18 cellular contexts compared by ENCODE assay signal in genomic region chr3:72924055-72924454, GRCh38. TPM values are rescaled to one million over a fixed set of nuclear protein-coding genes. Genes with fewer than 3 reads are reported as not detected.
DNase-seq lines count a peak whose midpoint lies in the region; ATAC-seq, FAIRE-seq and TF ChIP-seq lines count a peak whose summit lies in the region.
"Had no signal": no experiment of that assay in that cellular context is flagged by ENCODE, and none has a peak within 500 bp of the region (broad histone marks: within the 10 kb centered on the region; RNA-seq: fewer than 3 reads in every experiment).

No MANE protein-coding gene starts in this region.

- TF ChIP-seq CTCF in BE2C (IDR thresholded peaks at IDR 0.05; ENCODE audit: low read depth, low read length): peak; percentile 47
- TF ChIP-seq CTCF in GM12864 (IDR thresholded peaks at IDR 0.05; ENCODE audit: low read depth, low read length, missing control alignments): peak; percentile 45

- no peak for FAIRE-seq in GM19239 (lab: Jason Lieb, UNC)
- FAIRE-seq: GM18507, small intestine had no signal

- TF ChIP-seq POLR2A in erythroblast (IDR thresholded peaks at IDR 0.05; ENCODE audit: low read length): no peak

- H3K4me1 ChIP-seq in BE2C: no peaks in the 10 kb centered on the region
- H3K4me1 ChIP-seq in NT2/D1 (ENCODE audit: insufficient read depth, insufficient read length): no peaks in the 10 kb centered on the region
- H3K4me1 ChIP-seq: ascending aorta, esophagus squamous epithelium, parathyroid adenoma had no signal

- H3K9me3 ChIP-seq in BE2C: no peaks in the 10 kb centered on the region
- H3K9me3 ChIP-seq in NT2/D1 (ENCODE audit: insufficient read depth, low read length): no peaks in the 10 kb centered on the region
- H3K9me3 ChIP-seq: ascending aorta, esophagus squamous epithelium had no signal

- H3K4me3 ChIP-seq in BE2C (ENCODE audit: low read depth, low read length) (no peak overlapping the region), GM12864 (ENCODE audit: low read depth, low read length) (no peak overlapping the region), NT2/D1 (ENCODE audit: insufficient read length, low read depth) (no peak overlapping the region)
- H3K4me3 ChIP-seq: ascending aorta, esophagus squamous epithelium, SK-N-MC had no signal

- DNase-seq in BE2C: peak; percentile 16
- DNase-seq in GM12864 (ENCODE audit: low read depth): no peak
- peak; percentile 30 for DNase-seq in NT2/D1 (ENCODE audit: low read depth, low spot score)
- peak; percentile 24 to 32 for DNase-seq in erythroblast (lab: John Stamatoyannopoulos, UW)
- DNase-seq in GM19239 (ENCODE audit: insufficient read length, low spot score): no peak
- DNase-seq in COR-L47 (lab: John Stamatoyannopoulos, UW): no peak
- DNase-seq: activated gamma-delta T cell; dermis blood vessel endothelial cell; EL; esophagus squamous epithelium; hypothalamus; small intestine; stimulated activated naive CD8-positive, alpha-beta T cell treated with anti-CD3 and anti-CD28 coated beads, Interleukin-15, Interleukin-2, amounts not matched to agents 100 U/mL and 50 U/mL, for 24 hours had no signal

- no peaks in the 10 kb centered on the region for H3K27me3 ChIP-seq in BE2C
- no peaks in the 10 kb centered on the region for H3K27me3 ChIP-seq in NT2/D1 (ENCODE audit: insufficient read depth, insufficient read length)
- H3K27me3 ChIP-seq: ascending aorta, esophagus squamous epithelium had no signal

- ATAC-seq in GM21526 (IDR thresholded peaks at IDR 0.05; ENCODE audit: low FRiP score, unreplicated experiment): no peak
- ATAC-seq: stimulated activated naive CD8-positive, alpha-beta T cell treated with anti-CD3 and anti-CD28 coated beads, Interleukin-15, Interleukin-2, amounts not matched to agents 100 U/mL and 50 U/mL, for 24 hours had no signal

- no peak overlapping the region for H3K9ac ChIP-seq in NT2/D1 (ENCODE audit: insufficient read length, low read depth)
- H3K9ac ChIP-seq: parathyroid adenoma had no signal

- H3K36me3 ChIP-seq in BE2C (no peaks in the 10 kb centered on the region), NT2/D1 (ENCODE audit: insufficient read depth, insufficient read length, low read length) (peaks cover 21% of the 10 kb centered on the region)
- H3K36me3 ChIP-seq: esophagus squamous epithelium had no signal

RNA-seq across cellular contexts. Expression of gene GXYLT2, which starts 36.2 kb away (rescaled TPM):
- not detected for polyA plus RNA-seq in BE2C (2012; ENCODE audit: insufficient read depth, insufficient read length, low read depth)

Comparison
In these comparisons a context has a peak if more than half of its experiments do, and no peak if none do; other contexts are left out.
1. DNase-seq: peak in BE2C (single experiment), NT2/D1 (single experiment) and erythroblast (2 of 2); none in GM12864 (single experiment), GM19239 (single experiment) and COR-L47 (single experiment).